ENCODE assay signal across 1 cellular context in the genomic region with DNA sequence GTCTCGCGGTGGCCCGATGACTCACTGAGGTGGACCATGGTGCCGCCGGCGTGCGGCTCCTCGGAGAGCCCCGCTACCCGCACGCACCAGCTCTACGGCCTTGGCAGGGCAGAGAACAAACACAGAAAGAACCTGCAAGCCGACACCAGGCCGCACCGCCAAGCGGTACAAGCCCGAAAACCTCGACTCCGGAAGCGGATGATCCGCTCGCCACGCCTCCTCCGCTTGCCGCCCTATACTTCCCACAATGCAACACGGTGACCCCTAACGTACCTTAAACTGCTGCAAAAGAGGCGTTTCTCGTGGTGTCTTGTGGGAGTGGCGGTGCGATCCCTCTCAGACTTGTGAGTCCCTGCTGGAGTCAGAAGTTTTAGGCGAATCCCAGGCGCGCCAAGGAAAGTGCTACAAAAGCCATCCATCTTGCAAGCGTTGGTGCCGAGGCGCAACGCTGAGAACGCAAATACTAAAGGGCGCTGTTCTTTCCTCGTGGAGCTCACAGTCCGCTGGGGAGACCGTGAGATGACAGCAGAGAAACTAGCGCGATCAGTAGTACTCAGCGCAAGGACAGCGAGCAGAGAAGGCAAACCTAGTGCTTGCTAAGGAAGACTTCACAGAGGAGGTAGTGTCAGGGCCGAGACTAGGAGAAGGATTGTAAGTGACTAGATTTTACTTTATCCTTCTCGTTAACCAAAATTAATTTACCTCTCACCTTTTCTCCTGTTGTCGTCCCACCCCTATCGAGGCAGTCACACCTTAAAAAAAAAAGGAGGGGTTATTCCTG.
A peak's percentile ranks its signal among the peaks of the same experiment; 100 is the strongest.
TF ChIP-seq lines count a peak whose summit lies in the region.

A gene (minus strand): TSS at position 200 of the 781 bp plus-strand sequence. CDS start 162 bp downstream, at position 38.

TF ChIP-seq in HepG2, 621 proteins besides CTCF, POLR2A, EP300 and RAD21 (continued from another document and continues in another):
- TF ChIP-seq, protein P1, sequence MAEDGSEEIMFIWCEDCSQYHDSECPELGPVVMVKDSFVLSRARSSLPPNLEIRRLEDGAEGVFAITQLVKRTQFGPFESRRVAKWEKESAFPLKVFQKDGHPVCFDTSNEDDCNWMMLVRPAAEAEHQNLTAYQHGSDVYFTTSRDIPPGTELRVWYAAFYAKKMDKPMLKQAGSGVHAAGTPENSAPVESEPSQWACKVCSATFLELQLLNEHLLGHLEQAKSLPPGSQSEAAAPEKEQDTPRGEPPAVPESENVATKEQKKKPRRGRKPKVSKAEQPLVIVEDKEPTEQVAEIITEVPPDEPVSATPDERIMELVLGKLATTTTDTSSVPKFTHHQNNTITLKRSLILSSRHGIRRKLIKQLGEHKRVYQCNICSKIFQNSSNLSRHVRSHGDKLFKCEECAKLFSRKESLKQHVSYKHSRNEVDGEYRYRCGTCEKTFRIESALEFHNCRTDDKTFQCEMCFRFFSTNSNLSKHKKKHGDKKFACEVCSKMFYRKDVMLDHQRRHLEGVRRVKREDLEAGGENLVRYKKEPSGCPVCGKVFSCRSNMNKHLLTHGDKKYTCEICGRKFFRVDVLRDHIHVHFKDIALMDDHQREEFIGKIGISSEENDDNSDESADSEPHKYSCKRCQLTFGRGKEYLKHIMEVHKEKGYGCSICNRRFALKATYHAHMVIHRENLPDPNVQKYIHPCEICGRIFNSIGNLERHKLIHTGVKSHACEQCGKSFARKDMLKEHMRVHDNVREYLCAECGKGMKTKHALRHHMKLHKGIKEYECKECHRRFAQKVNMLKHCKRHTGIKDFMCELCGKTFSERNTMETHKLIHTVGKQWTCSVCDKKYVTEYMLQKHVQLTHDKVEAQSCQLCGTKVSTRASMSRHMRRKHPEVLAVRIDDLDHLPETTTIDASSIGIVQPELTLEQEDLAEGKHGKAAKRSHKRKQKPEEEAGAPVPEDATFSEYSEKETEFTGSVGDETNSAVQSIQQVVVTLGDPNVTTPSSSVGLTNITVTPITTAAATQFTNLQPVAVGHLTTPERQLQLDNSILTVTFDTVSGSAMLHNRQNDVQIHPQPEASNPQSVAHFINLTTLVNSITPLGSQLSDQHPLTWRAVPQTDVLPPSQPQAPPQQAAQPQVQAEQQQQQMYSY (CRISPR knock-in tag; IDR thresholded peaks at IDR 0.05) = no peak
- TF ChIP-seq SMC3 (IDR thresholded peaks at IDR 0.05; ENCODE audit: low read length) (no peak), ZKSCAN1 (IDR thresholded peaks at IDR 0.05; ENCODE audit: low read length) (no peak), SMAD3 (CRISPR knock-in tag; IDR thresholded peaks at IDR 0.05) (peak; percentile 49), ZNF3 (CRISPR knock-in tag; IDR thresholded peaks at IDR 0.05) (no peak), HDAC6 (IDR thresholded peaks at IDR 0.05; ENCODE audit: low read depth, low read length) (no peak), ZFP41 (CRISPR knock-in tag; IDR thresholded peaks at IDR 0.05; ENCODE audit: borderline replicate concordance) (0 out of 2 replicates have a peak, but pooled peaks have one; percentile 66), PHF21A (CRISPR knock-in tag; IDR thresholded peaks at IDR 0.05) (peak; percentile 74), RARA (CRISPR knock-in tag; IDR thresholded peaks at IDR 0.05) (peak; percentile 74), TCF12 (IDR thresholded peaks at IDR 0.05) (no peak), TCF12 (CRISPR knock-in tag; IDR thresholded peaks at IDR 0.05) (no peak), RARG (CRISPR knock-in tag; IDR thresholded peaks at IDR 0.05; ENCODE audit: low read depth) (no peak), FOSL2 (CRISPR knock-in tag; IDR thresholded peaks at IDR 0.05) (peak; percentile 86), KAT8 (CRISPR knock-in tag; IDR thresholded peaks at IDR 0.05) (peak; percentile 99), MIXL1 (CRISPR knock-in tag; IDR thresholded peaks at IDR 0.05) (0 out of 2 replicates have a peak, but pooled peaks have one; percentile 10), ZNF780A (CRISPR knock-in tag; IDR thresholded peaks at IDR 0.05) (no peak; the same call in 1 of the 2 replicates), ZNF264 (CRISPR knock-in tag; IDR thresholded peaks at IDR 0.05) (peak; percentile 64; the same call in 1 of the 2 replicates), FOXJ3 (CRISPR knock-in tag; IDR thresholded peaks at IDR 0.05; ENCODE audit: borderline replicate concordance) (no peak), ZNF317 (CRISPR knock-in tag; IDR thresholded peaks at IDR 0.05) (peak; percentile 85), ZZZ3 (CRISPR knock-in tag; IDR thresholded peaks at IDR 0.05; ENCODE audit: borderline replicate concordance) (peak; percentile 94; the same call in 1 of the 2 replicates), POGZ (CRISPR knock-in tag; IDR thresholded peaks at IDR 0.05) (peak; percentile 89), BORCS8-MEF2B (CRISPR knock-in tag; IDR thresholded peaks at IDR 0.05) (no peak; the same call in 1 of the 2 replicates), MAF1 (CRISPR knock-in tag; IDR thresholded peaks at IDR 0.05; ENCODE audit: borderline replicate concordance) (no peak), ZNF33B (CRISPR knock-in tag; IDR thresholded peaks at IDR 0.05) (no peak; the same call in 1 of the 2 replicates), NFE2L1 (CRISPR knock-in tag; IDR thresholded peaks at IDR 0.05; ENCODE audit: borderline replicate concordance) (0 out of 2 replicates have a peak, but pooled peaks have one; percentile 45), ZNF776 (CRISPR knock-in tag; IDR thresholded peaks at IDR 0.05) (peak; percentile 90), YEATS4 (CRISPR knock-in tag; IDR thresholded peaks at IDR 0.05; ENCODE audit: borderline replicate concordance) (peak; percentile 85; the same call in 1 of the 2 replicates)
- TF ChIP-seq, protein P2, sequence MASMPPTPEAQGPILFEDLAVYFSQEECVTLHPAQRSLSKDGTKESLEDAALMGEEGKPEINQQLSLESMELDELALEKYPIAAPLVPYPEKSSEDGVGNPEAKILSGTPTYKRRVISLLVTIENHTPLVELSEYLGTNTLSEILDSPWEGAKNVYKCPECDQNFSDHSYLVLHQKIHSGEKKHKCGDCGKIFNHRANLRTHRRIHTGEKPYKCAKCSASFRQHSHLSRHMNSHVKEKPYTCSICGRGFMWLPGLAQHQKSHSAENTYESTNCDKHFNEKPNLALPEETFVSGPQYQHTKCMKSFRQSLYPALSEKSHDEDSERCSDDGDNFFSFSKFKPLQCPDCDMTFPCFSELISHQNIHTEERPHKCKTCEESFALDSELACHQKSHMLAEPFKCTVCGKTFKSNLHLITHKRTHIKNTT (CRISPR knock-in tag; IDR thresholded peaks at IDR 0.05) = no peak
- TF ChIP-seq, protein P3, sequence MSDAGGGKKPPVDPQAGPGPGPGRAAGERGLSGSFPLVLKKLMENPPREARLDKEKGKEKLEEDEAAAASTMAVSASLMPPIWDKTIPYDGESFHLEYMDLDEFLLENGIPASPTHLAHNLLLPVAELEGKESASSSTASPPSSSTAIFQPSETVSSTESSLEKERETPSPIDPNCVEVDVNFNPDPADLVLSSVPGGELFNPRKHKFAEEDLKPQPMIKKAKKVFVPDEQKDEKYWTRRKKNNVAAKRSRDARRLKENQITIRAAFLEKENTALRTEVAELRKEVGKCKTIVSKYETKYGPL (CRISPR knock-in tag; IDR thresholded peaks at IDR 0.05) = no peak; the same call in 1 of the 2 replicates
- TF ChIP-seq, protein P4, sequence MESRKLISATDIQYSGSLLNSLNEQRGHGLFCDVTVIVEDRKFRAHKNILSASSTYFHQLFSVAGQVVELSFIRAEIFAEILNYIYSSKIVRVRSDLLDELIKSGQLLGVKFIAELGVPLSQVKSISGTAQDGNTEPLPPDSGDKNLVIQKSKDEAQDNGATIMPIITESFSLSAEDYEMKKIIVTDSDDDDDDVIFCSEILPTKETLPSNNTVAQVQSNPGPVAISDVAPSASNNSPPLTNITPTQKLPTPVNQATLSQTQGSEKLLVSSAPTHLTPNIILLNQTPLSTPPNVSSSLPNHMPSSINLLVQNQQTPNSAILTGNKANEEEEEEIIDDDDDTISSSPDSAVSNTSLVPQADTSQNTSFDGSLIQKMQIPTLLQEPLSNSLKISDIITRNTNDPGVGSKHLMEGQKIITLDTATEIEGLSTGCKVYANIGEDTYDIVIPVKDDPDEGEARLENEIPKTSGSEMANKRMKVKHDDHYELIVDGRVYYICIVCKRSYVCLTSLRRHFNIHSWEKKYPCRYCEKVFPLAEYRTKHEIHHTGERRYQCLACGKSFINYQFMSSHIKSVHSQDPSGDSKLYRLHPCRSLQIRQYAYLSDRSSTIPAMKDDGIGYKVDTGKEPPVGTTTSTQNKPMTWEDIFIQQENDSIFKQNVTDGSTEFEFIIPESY (CRISPR knock-in tag; IDR thresholded peaks at IDR 0.05) = no peak
- TF ChIP-seq, protein P5, sequence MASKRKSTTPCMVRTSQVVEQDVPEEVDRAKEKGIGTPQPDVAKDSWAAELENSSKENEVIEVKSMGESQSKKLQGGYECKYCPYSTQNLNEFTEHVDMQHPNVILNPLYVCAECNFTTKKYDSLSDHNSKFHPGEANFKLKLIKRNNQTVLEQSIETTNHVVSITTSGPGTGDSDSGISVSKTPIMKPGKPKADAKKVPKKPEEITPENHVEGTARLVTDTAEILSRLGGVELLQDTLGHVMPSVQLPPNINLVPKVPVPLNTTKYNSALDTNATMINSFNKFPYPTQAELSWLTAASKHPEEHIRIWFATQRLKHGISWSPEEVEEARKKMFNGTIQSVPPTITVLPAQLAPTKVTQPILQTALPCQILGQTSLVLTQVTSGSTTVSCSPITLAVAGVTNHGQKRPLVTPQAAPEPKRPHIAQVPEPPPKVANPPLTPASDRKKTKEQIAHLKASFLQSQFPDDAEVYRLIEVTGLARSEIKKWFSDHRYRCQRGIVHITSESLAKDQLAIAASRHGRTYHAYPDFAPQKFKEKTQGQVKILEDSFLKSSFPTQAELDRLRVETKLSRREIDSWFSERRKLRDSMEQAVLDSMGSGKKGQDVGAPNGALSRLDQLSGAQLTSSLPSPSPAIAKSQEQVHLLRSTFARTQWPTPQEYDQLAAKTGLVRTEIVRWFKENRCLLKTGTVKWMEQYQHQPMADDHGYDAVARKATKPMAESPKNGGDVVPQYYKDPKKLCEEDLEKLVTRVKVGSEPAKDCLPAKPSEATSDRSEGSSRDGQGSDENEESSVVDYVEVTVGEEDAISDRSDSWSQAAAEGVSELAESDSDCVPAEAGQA (IDR thresholded peaks at IDR 0.05; ENCODE audit: low read depth) = peak; percentile 64; the same call in 1 of the 2 replicates
- TF ChIP-seq, protein P5 (CRISPR knock-in tag; IDR thresholded peaks at IDR 0.05; ENCODE audit: borderline replicate concordance) = no peak
- TF ChIP-seq, protein P6, sequence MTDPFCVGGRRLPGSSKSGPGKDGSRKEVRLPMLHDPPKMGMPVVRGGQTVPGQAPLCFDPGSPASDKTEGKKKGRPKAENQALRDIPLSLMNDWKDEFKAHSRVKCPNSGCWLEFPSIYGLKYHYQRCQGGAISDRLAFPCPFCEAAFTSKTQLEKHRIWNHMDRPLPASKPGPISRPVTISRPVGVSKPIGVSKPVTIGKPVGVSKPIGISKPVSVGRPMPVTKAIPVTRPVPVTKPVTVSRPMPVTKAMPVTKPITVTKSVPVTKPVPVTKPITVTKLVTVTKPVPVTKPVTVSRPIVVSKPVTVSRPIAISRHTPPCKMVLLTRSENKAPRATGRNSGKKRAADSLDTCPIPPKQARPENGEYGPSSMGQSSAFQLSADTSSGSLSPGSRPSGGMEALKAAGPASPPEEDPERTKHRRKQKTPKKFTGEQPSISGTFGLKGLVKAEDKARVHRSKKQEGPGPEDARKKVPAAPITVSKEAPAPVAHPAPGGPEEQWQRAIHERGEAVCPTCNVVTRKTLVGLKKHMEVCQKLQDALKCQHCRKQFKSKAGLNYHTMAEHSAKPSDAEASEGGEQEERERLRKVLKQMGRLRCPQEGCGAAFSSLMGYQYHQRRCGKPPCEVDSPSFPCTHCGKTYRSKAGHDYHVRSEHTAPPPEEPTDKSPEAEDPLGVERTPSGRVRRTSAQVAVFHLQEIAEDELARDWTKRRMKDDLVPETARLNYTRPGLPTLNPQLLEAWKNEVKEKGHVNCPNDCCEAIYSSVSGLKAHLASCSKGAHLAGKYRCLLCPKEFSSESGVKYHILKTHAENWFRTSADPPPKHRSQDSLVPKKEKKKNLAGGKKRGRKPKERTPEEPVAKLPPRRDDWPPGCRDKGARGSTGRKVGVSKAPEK (CRISPR knock-in tag; IDR thresholded peaks at IDR 0.05; ENCODE audit: borderline replicate concordance) = no peak
- TF ChIP-seq, protein P7, sequence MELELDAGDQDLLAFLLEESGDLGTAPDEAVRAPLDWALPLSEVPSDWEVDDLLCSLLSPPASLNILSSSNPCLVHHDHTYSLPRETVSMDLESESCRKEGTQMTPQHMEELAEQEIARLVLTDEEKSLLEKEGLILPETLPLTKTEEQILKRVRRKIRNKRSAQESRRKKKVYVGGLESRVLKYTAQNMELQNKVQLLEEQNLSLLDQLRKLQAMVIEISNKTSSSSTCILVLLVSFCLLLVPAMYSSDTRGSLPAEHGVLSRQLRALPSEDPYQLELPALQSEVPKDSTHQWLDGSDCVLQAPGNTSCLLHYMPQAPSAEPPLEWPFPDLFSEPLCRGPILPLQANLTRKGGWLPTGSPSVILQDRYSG (CRISPR knock-in tag; IDR thresholded peaks at IDR 0.05) = no peak
- TF ChIP-seq, protein P8, sequence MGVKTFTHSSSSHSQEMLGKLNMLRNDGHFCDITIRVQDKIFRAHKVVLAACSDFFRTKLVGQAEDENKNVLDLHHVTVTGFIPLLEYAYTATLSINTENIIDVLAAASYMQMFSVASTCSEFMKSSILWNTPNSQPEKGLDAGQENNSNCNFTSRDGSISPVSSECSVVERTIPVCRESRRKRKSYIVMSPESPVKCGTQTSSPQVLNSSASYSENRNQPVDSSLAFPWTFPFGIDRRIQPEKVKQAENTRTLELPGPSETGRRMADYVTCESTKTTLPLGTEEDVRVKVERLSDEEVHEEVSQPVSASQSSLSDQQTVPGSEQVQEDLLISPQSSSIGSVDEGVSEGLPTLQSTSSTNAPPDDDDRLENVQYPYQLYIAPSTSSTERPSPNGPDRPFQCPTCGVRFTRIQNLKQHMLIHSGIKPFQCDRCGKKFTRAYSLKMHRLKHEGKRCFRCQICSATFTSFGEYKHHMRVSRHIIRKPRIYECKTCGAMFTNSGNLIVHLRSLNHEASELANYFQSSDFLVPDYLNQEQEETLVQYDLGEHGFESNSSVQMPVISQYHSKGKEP (CRISPR knock-in tag; IDR thresholded peaks at IDR 0.05) = no peak
